Comparison of ENCODE assay signal across 8 cellular contexts in the genomic region with DNA sequence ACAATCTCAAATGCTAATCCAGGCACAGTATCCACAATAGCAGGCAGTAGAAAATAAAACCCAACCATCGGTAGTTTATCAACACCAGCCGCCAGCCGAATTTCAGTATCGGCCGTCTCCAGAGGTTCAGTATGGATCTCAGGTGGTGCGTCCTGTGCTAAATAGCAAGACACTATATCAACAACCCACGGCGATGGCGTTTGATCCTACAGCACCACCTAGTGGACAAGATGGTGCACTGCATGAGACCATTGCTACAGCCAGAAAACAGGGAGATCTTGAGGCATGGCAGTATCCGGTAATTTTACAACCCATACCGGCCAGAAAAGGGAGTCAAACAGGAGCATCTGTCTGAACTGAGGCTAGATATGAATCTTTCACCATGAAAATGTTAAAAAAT.
DNase-seq lines count a peak whose midpoint lies in the region; ATAC-seq, FAIRE-seq and TF ChIP-seq lines count a peak whose summit lies in the region.
"Not testable (repeated sequence)": the region's sequence is repeated elsewhere in the genome, so short reads cannot be mapped to it uniquely, and the experiment has no call there.

No MANE protein-coding gene starts in this region.

- not testable (repeated sequence) for H3K27me3 ChIP-seq in left lung

- not testable (repeated sequence) for H3K27ac Mint-ChIP-seq in activated CD8-positive, alpha-beta T cell treated with anti-CD3 and anti-CD28 coated beads, Interleukin-2, amount 10 ng/mL, durations not matched to agents 7 days and 5 days; endothelial cell (ENCODE audit: unreplicated experiment)

- CTCF ChIA-PET in activated CD8-positive, alpha-beta T cell treated with anti-CD3 and anti-CD28 coated beads, Interleukin-2, amount 10 ng/mL, durations not matched to agents 7 days and 5 days (lab: Charles Lee): not testable (repeated sequence)

- TF ChIP-seq CTCF in endothelial cell (IDR thresholded peaks at IDR 0.05; ENCODE audit: unreplicated experiment): peak; percentile 73
- peak; percentile 17 to 70 for TF ChIP-seq CTCF in left lung (IDR thresholded peaks at IDR 0.05)

- peaks cover 0 to 30% of the 10 kb centered on the region in 2 donors for H3K9me3 ChIP-seq in left lung

- H3K9me3 Mint-ChIP-seq in activated CD8-positive, alpha-beta T cell treated with anti-CD3 and anti-CD28 coated beads, Interleukin-2, amount 10 ng/mL, durations not matched to agents 7 days and 5 days (ENCODE audit: insufficient read depth): not testable (repeated sequence)
- H3K9me3 Mint-ChIP-seq in endothelial cell (ENCODE audit: unreplicated experiment): peaks cover 21% of the 10 kb centered on the region

- DNase-seq in COLO668 (lab: John Stamatoyannopoulos, UW; ENCODE audit: unreplicated experiment) (peak; percentile 12), NAMALWA (ENCODE audit: low spot score) (peak; percentile 56), RPMI7951 (ENCODE audit: low read depth) (peak; percentile 37), endothelial cell (ENCODE audit: low spot score) (peak; percentile 40)
- not testable (repeated sequence) for DNase-seq in H54 (ENCODE audit: insufficient read length, low spot score); left lung
- DNase-seq in activated CD8-positive, alpha-beta T cell treated with anti-CD3 and anti-CD28 coated beads, Interleukin-2, amount 10 ng/mL, durations not matched to agents 7 days and 5 days: peak; percentile 30
- peak; percentile 5 to 6 for DNase-seq in stimulated activated CD4-positive, alpha-beta T cell treated with anti-CD3 and anti-CD28 coated beads, Interleukin-2, amount 100 ng/mL, for 48 hours

- not testable (repeated sequence) for H3K4me3 Mint-ChIP-seq in activated CD8-positive, alpha-beta T cell treated with anti-CD3 and anti-CD28 coated beads, Interleukin-2, amount 10 ng/mL, durations not matched to agents 7 days and 5 days; endothelial cell (ENCODE audit: unreplicated experiment)

- not testable (repeated sequence) for H3K4me1 Mint-ChIP-seq in activated CD8-positive, alpha-beta T cell treated with anti-CD3 and anti-CD28 coated beads, Interleukin-2, amount 10 ng/mL, durations not matched to agents 7 days and 5 days (ENCODE audit: low read depth); endothelial cell (ENCODE audit: unreplicated experiment)

- POLR2A ChIA-PET in activated CD8-positive, alpha-beta T cell treated with anti-CD3 and anti-CD28 coated beads, Interleukin-2, amount 10 ng/mL, durations not matched to agents 7 days and 5 days (lab: Charles Lee): not testable (repeated sequence)

- intact Hi-C loops in left lung (cut with DNase I): not testable (repeated sequence)

- TF ChIP-seq POLR2A in H54 (IDR thresholded peaks at IDR 0.05; ENCODE audit: low read depth, low read length): not testable (repeated sequence)

- ATAC-seq in activated CD8-positive, alpha-beta T cell treated with anti-CD3 and anti-CD28 coated beads, Interleukin-2, amount 10 ng/mL, durations not matched to agents 7 days and 5 days; left lung: not testable (repeated sequence)

- not testable (repeated sequence) for H3K4me3 ChIP-seq in left lung

- peak; percentile 96 for FAIRE-seq in H54 (lab: Jason Lieb, UNC)

- not testable (repeated sequence) for H3K36me3 Mint-ChIP-seq in activated CD8-positive, alpha-beta T cell treated with anti-CD3 and anti-CD28 coated beads, Interleukin-2, amount 10 ng/mL, durations not matched to agents 7 days and 5 days (ENCODE audit: low read depth); endothelial cell (ENCODE audit: low read depth, unreplicated experiment)

- not testable (repeated sequence) for H3K36me3 ChIP-seq in left lung

- not testable (repeated sequence) for H3K4me1 ChIP-seq in left lung

- H3K27ac ChIP-seq in left lung: not testable (repeated sequence)

- H3K27me3 Mint-ChIP-seq in activated CD8-positive, alpha-beta T cell treated with anti-CD3 and anti-CD28 coated beads, Interleukin-2, amount 10 ng/mL, durations not matched to agents 7 days and 5 days (ENCODE audit: low read depth); endothelial cell (ENCODE audit: unreplicated experiment): not testable (repeated sequence)
